19 cellular contexts compared by ENCODE assay signal in genomic region chr6:49892280-49892679, GRCh38. TPM values are rescaled to one million over a fixed set of nuclear protein-coding genes. Genes with fewer than 3 reads are reported as not detected.
"Had no signal": no experiment of that assay in that cellular context is flagged by ENCODE, and none has a peak within 500 bp of the region (broad histone marks: within the 10 kb centered on the region; RNA-seq: fewer than 3 reads in every experiment).

No MANE protein-coding gene starts in this region.

- H3K36me3 ChIP-seq: esophagus muscularis mucosa had no signal

- H3K27me3 Mint-ChIP-seq: activated CD4-positive, alpha-beta memory T cell treated with anti-CD3 and anti-CD28 coated beads, Interleukin-2, amount 10 ng/mL, durations not matched to agents 7 days and 5 days; activated CD4-positive, alpha-beta T cell treated with anti-CD3 and anti-CD28 coated beads for 36 hours; activated naive CD8-positive, alpha-beta T cell treated with anti-CD3 and anti-CD28 coated beads, Interleukin-2, amount 10 ng/mL, durations not matched to agents 7 days and 5 days; dendritic cell treated with granulocyte-macrophage colony-stimulating factor and Interleukin-4, amounts not matched to agents 40 ng/mL and 50 ng/mL, for 4 days; natural killer cell treated with Interleukin-12 subunit alpha and Interleukin-12 subunit beta and Interleukin-15 and Interleukin-18, amount 100 ng/mL, for 72 hours had no signal

- H3K27ac Mint-ChIP-seq: activated CD4-positive, alpha-beta memory T cell treated with anti-CD3 and anti-CD28 coated beads, Interleukin-2, amount 10 ng/mL, durations not matched to agents 7 days and 5 days; activated CD4-positive, alpha-beta T cell treated with anti-CD3 and anti-CD28 coated beads for 36 hours; activated naive CD8-positive, alpha-beta T cell treated with anti-CD3 and anti-CD28 coated beads, Interleukin-2, amount 10 ng/mL, durations not matched to agents 7 days and 5 days; activated T-cell treated with anti-CD3 and anti-CD28 coated beads, Interleukin-2, amount 50 U/mL, for 72 hours; dendritic cell treated with granulocyte-macrophage colony-stimulating factor and Interleukin-4, amounts not matched to agents 40 ng/mL and 50 ng/mL, for 4 days; natural killer cell treated with Interleukin-12 subunit alpha and Interleukin-12 subunit beta and Interleukin-15 and Interleukin-18, amount 100 ng/mL, for 72 hours had no signal

- H3K4me1 Mint-ChIP-seq: activated CD4-positive, alpha-beta memory T cell treated with anti-CD3 and anti-CD28 coated beads, Interleukin-2, amount 10 ng/mL, durations not matched to agents 7 days and 5 days; activated CD4-positive, alpha-beta T cell treated with anti-CD3 and anti-CD28 coated beads for 36 hours; activated naive CD8-positive, alpha-beta T cell treated with anti-CD3 and anti-CD28 coated beads, Interleukin-2, amount 10 ng/mL, durations not matched to agents 7 days and 5 days had no signal

- H3K27ac ChIP-seq: esophagus muscularis mucosa had no signal

- H3K4me1 ChIP-seq: esophagus muscularis mucosa had no signal

- H3K4me3 Mint-ChIP-seq: activated CD4-positive, alpha-beta memory T cell treated with anti-CD3 and anti-CD28 coated beads, Interleukin-2, amount 10 ng/mL, durations not matched to agents 7 days and 5 days; activated CD4-positive, alpha-beta T cell treated with anti-CD3 and anti-CD28 coated beads for 36 hours; activated naive CD8-positive, alpha-beta T cell treated with anti-CD3 and anti-CD28 coated beads, Interleukin-2, amount 10 ng/mL, durations not matched to agents 7 days and 5 days; activated T-cell treated with anti-CD3 and anti-CD28 coated beads, Interleukin-2, amount 50 U/mL, for 72 hours; dendritic cell treated with granulocyte-macrophage colony-stimulating factor and Interleukin-4, amounts not matched to agents 40 ng/mL and 50 ng/mL, for 4 days; natural killer cell treated with Interleukin-12 subunit alpha and Interleukin-12 subunit beta and Interleukin-15 and Interleukin-18, amount 100 ng/mL, for 72 hours had no signal

- DNase-seq: activated CD4-positive, alpha-beta memory T cell treated with anti-CD3 and anti-CD28 coated beads, Interleukin-2, amount 10 ng/mL, durations not matched to agents 7 days and 5 days; activated CD4-positive, alpha-beta T cell treated with anti-CD3 and anti-CD28 coated beads for 36 hours; activated gamma-delta T cell treated with Interleukin-2 at 50 U/mL for 16 hours; activated naive CD8-positive, alpha-beta T cell treated with anti-CD3 and anti-CD28 coated beads, Interleukin-2, amount 10 ng/mL, durations not matched to agents 7 days and 5 days; activated T-cell treated with anti-CD3 and anti-CD28 coated beads, Interleukin-2, amount 50 U/mL, for 72 hours; anterior cingulate cortex; cerebellar nuclear complex; glutamatergic neuron; stimulated activated CD4-positive, alpha-beta T cell treated with anti-CD3 and anti-CD28 coated beads, Interleukin-4, amount 100 ng/mL, for 4 hours had no signal

- H3K36me3 Mint-ChIP-seq: activated naive CD8-positive, alpha-beta T cell treated with anti-CD3 and anti-CD28 coated beads, Interleukin-2, amount 10 ng/mL, durations not matched to agents 7 days and 5 days had no signal

- H3K27me3 ChIP-seq: esophagus muscularis mucosa had no signal

- FAIRE-seq: urothelium cell line had no signal

- H3K4me3 ChIP-seq: esophagus muscularis mucosa had no signal

RNA-seq across cellular contexts. Expression of gene CRISP1, which starts 25.9 kb away (rescaled TPM):
- total RNA-seq: activated CD4-positive, alpha-beta memory T cell treated with anti-CD3 and anti-CD28 coated beads, Interleukin-2, amount 10 ng/mL, durations not matched to agents 7 days and 5 days; activated CD4-positive, alpha-beta T cell treated with anti-CD3 and anti-CD28 coated beads for 36 hours; activated naive CD8-positive, alpha-beta T cell treated with anti-CD3 and anti-CD28 coated beads, Interleukin-2, amount 10 ng/mL, durations not matched to agents 7 days and 5 days; activated T-cell treated with anti-CD3 and anti-CD28 coated beads, Interleukin-2, amount 50 U/mL, for 72 hours; esophagus muscularis mucosa; fibroblast of villous mesenchyme; lung microvascular endothelial cell; mucosa of gallbladder; natural killer cell treated with Interleukin-12 subunit alpha and Interleukin-12 subunit beta and Interleukin-15 and Interleukin-18, amount 100 ng/mL, for 72 hours; omental fat pad; pulmonary artery endothelial cell; skeletal muscle tissue had no signal
